ENCODE assay signal across 31 cellular contexts in genomic region chr3:196009456-196009855, GRCh38.
"Had no signal": no experiment of that assay in that cellular context is flagged by ENCODE, and none has a peak within 500 bp of the region (broad histone marks: within the 10 kb centered on the region; RNA-seq: fewer than 3 reads in every experiment).

No MANE protein-coding gene starts in this region.

- H3K27me3 ChIP-seq: body of pancreas, breast epithelium had no signal

- ATAC-seq: activated CD8-positive, alpha-beta T cell treated with anti-CD3 and anti-CD28 coated beads for 36 hours; activated naive CD8-positive, alpha-beta T cell treated with anti-CD3 and anti-CD28 coated beads, Interleukin-2, amount 50 U/mL, for 24 hours; body of pancreas had no signal

- H3K36me3 ChIP-seq: brain microvascular endothelial cell, breast epithelium had no signal

- H3K27ac ChIP-seq: body of pancreas, brain microvascular endothelial cell, breast epithelium, VCaP had no signal

- H3K4me3 Mint-ChIP-seq: activated B cell treated with CpG ODN at 0.5 μM for 24 hours; activated CD4-positive, alpha-beta memory T cell treated with anti-CD3 and anti-CD28 coated beads for 36 hours; activated CD8-positive, alpha-beta T cell treated with anti-CD3 and anti-CD28 coated beads for 36 hours; activated naive CD4-positive, alpha-beta T cell treated with anti-CD3 and anti-CD28 coated beads, Interleukin-2, amount 10 ng/mL, durations not matched to agents 7 days and 5 days; activated naive CD4-positive, alpha-beta T cell treated with anti-CD3 and anti-CD28 coated beads, Interleukin-2, amount 50 U/mL, for 24 hours; activated naive CD8-positive, alpha-beta T cell; activated naive CD8-positive, alpha-beta T cell treated with anti-CD3 and anti-CD28 coated beads, Interleukin-2, amount 10 ng/mL, durations not matched to agents 7 days and 5 days; activated naive CD8-positive, alpha-beta T cell treated with anti-CD3 and anti-CD28 coated beads, Interleukin-2, amount 50 U/mL, for 24 hours; T-helper 1 cell treated with Interleukin-12 subunit alpha and Interleukin-12 subunit beta and Interleukin-4 antibody, amounts not matched to agents 30 μg/mL and 1 μg/mL, for 36 hours; T-helper 2 cell treated with Interferon-gamma antibody and Interleukin-4, amounts not matched to agents 5 μg/mL and 100 μg/mL, for 36 hours had no signal

- H3K9me3 Mint-ChIP-seq: activated B cell treated with CpG ODN at 0.5 μM for 24 hours; activated T-helper 2 cell treated with anti-CD3 and anti-CD28 coated beads, Interferon-gamma antibody, Interleukin-2, Interleukin-4, amounts not matched to agents 10 μg/mL and 5 μg/mL and 100 μg/mL, durations not matched to agents 14 hours and 24 hours and 36 hours; T-helper 1 cell treated with Interleukin-12 subunit alpha and Interleukin-12 subunit beta and Interleukin-4 antibody, amounts not matched to agents 30 μg/mL and 1 μg/mL, for 36 hours had no signal

- H3K27ac Mint-ChIP-seq: activated B cell treated with CpG ODN at 0.5 μM for 24 hours; activated CD4-positive, alpha-beta memory T cell treated with anti-CD3 and anti-CD28 coated beads for 36 hours; activated CD8-positive, alpha-beta T cell treated with anti-CD3 and anti-CD28 coated beads for 36 hours; activated naive CD4-positive, alpha-beta T cell treated with anti-CD3 and anti-CD28 coated beads, Interleukin-2, amount 10 ng/mL, durations not matched to agents 7 days and 5 days; activated naive CD4-positive, alpha-beta T cell treated with anti-CD3 and anti-CD28 coated beads, Interleukin-2, amount 50 U/mL, for 24 hours; activated naive CD8-positive, alpha-beta T cell; activated naive CD8-positive, alpha-beta T cell treated with anti-CD3 and anti-CD28 coated beads, Interleukin-2, amount 10 ng/mL, durations not matched to agents 7 days and 5 days; activated naive CD8-positive, alpha-beta T cell treated with anti-CD3 and anti-CD28 coated beads, Interleukin-2, amount 50 U/mL, for 24 hours; activated T-helper 2 cell treated with anti-CD3 and anti-CD28 coated beads, Interferon-gamma antibody, Interleukin-2, Interleukin-4, amounts not matched to agents 10 μg/mL and 5 μg/mL and 100 μg/mL, durations not matched to agents 14 hours and 24 hours and 36 hours; T-helper 1 cell treated with Interleukin-12 subunit alpha and Interleukin-12 subunit beta and Interleukin-4 antibody, amounts not matched to agents 30 μg/mL and 1 μg/mL, for 36 hours; T-helper 2 cell treated with Interferon-gamma antibody and Interleukin-4, amounts not matched to agents 5 μg/mL and 100 μg/mL, for 36 hours had no signal

- DNase-seq: activated B cell treated with CpG ODN at 0.5 μM for 24 hours; activated CD4-positive, alpha-beta memory T cell treated with anti-CD3 and anti-CD28 coated beads for 36 hours; activated CD4-positive, alpha-beta T cell treated with anti-CD3 and anti-CD28 coated beads for 48 hours; activated CD4-positive, alpha-beta T cell treated with anti-CD3 and anti-CD28 coated beads, Interleukin-2, amount 50 U/mL, for 1 hour; activated CD4-positive, alpha-beta T cell treated with anti-CD3 and anti-CD28 coated beads, Interleukin-2, amount 50 U/mL, for 4 hours; activated CD4-positive, CD25-positive, alpha-beta regulatory T cell treated with anti-CD3 and anti-CD28 coated beads, Interleukin-2, amount 50 U/mL, for 72 hours; activated CD8-positive, alpha-beta memory T cell treated with anti-CD3 and anti-CD28 coated beads, Interleukin-2, amount 50 U/mL, for 4 hours; activated CD8-positive, alpha-beta T cell treated with anti-CD3 and anti-CD28 coated beads for 36 hours; activated effector memory CD4-positive, alpha-beta T cell treated with Interleukin-2 at 50 U/mL for 16 hours; activated gamma-delta T cell; activated naive CD4-positive, alpha-beta T cell treated with anti-CD3 and anti-CD28 coated beads, Interleukin-2, amount 10 ng/mL, durations not matched to agents 7 days and 5 days; activated naive CD4-positive, alpha-beta T cell treated with Interleukin-2 at 50 U/mL for 16 hours; activated naive CD8-positive, alpha-beta T cell treated with anti-CD3 and anti-CD28 coated beads, Interleukin-2, amount 10 ng/mL, durations not matched to agents 7 days and 5 days; activated naive CD8-positive, alpha-beta T cell treated with anti-CD3 and anti-CD28 coated beads, Interleukin-2, amount 50 U/mL, for 24 hours; activated T-cell treated with anti-CD3 and anti-CD28 coated beads for 4 hours; activated T-cell treated with anti-CD3 and anti-CD28 coated beads, Interleukin-2, amount 50 U/mL, for 1 hour; activated T-cell treated with anti-CD3 and anti-CD28 coated beads, Interleukin-2, amount 50 U/mL, for 48 hours; amygdala; aorta; body of pancreas; brain microvascular endothelial cell; central memory CD4-positive, alpha-beta T cell; T-helper 1 cell; T-helper 9 cell had no signal

- H3K4me1 ChIP-seq: body of pancreas, breast epithelium had no signal

- H3K4me1 Mint-ChIP-seq: activated B cell treated with CpG ODN at 0.5 μM for 24 hours; activated naive CD4-positive, alpha-beta T cell treated with anti-CD3 and anti-CD28 coated beads, Interleukin-2, amount 10 ng/mL, durations not matched to agents 7 days and 5 days; activated naive CD4-positive, alpha-beta T cell treated with anti-CD3 and anti-CD28 coated beads, Interleukin-2, amount 50 U/mL, for 24 hours; activated naive CD8-positive, alpha-beta T cell treated with anti-CD3 and anti-CD28 coated beads, Interleukin-2, amount 50 U/mL, for 24 hours had no signal

- H3K9me3 ChIP-seq: body of pancreas, breast epithelium had no signal

- H3K36me3 Mint-ChIP-seq: activated CD4-positive, alpha-beta memory T cell treated with anti-CD3 and anti-CD28 coated beads for 36 hours; activated naive CD4-positive, alpha-beta T cell treated with anti-CD3 and anti-CD28 coated beads, Interleukin-2, amount 10 ng/mL, durations not matched to agents 7 days and 5 days; activated naive CD8-positive, alpha-beta T cell treated with anti-CD3 and anti-CD28 coated beads, Interleukin-2, amount 10 ng/mL, durations not matched to agents 7 days and 5 days had no signal

- H3K4me3 ChIP-seq: body of pancreas, breast epithelium had no signal
